8 cellular contexts compared by ENCODE assay signal in the genomic region with DNA sequence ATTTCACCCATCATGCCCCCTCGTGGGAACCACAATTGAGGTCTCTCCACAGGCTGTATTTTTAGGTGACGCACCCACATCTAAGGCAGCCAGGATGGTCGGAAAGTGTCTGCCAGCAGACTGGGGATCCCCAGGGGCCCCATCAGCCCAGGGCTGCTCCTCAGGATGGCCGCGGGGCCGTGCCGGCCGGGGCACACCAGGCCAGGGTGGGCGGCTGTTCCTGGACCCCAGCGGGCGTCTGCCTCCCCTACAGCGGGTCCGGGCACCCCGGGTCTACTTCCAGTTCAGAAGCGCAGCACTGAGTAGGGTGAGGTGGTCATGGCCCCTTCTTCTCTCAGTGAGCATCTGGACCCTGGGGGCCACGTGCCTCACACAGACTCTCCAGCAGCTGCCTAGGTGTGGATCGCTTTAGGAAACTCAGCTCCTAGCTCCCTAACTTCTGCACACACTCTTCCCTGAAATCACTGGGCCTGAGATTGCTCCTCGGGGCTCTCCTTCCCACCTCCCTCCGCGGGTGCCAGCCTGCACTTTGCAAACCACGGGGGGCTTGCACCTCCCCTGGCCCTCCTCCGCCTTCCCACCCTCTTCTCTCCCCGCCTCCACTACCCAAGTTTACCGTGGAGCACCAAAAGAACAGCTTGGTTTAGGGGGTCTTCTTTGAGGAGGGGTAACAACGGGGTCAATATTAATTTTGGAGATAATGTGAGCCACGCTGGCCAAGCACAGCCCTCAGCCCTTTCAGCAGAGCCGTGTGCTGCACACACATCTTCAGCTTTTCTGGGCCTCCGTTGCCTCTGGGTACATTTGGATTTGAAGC. TPM values are rescaled to one million over a fixed set of nuclear protein-coding genes. Genes with fewer than 3 reads are reported as not detected.
DNase-seq lines count a peak whose midpoint lies in the region; ATAC-seq and TF ChIP-seq lines count a peak whose summit lies in the region.

No MANE protein-coding gene starts in this region.

- H3K79me1 ChIP-seq in mesenchymal stem cell (replicated peaks; ENCODE audit: low read length, poor library complexity, severe bottlenecking) = no peaks in the 10 kb centered on the region

- H2AFZ ChIP-seq in SK-N-SH (ENCODE audit: low read depth) (no peak overlapping the region), mesenchymal stem cell (ENCODE audit: low read depth, low read length) (no peak overlapping the region), hepatocyte (no peak overlapping the region)

- CTCF ChIA-PET in SK-N-SH (lab: Yijun Ruan, JAX) = interaction anchor here (0.7 to 7.3 kb wide), 57 partner anchors 8 to 1531 kb away, joined by 3 to 95 read pairs (median 5); partner anchors contain the start of gene MYLK4

- intact Hi-C loops in cardiac septum (cut with DNase I) = loop anchor here (5.0 kb wide), 3 partner anchors 852 to 1157 kb away; partner anchors contain the start of gene MYLK4
- intact Hi-C loops in Right ventricle myocardium inferior (cut with DNase I) = loop anchor here (1.0 to 10.0 kb wide), 5 partner anchors 601 to 1149 kb away; no protein-coding TSS in a partner anchor

- H2BK12ac ChIP-seq in mesenchymal stem cell (ENCODE audit: low read length in 2 of 2) = no peak overlapping the region

- H3K9me3 ChIP-seq in SK-N-SH (no peaks in the 10 kb centered on the region), mesenchymal stem cell (ENCODE audit: control insufficient read depth, low read length) (no peaks in the 10 kb centered on the region), thoracic aorta (no peaks in the 10 kb centered on the region), hepatocyte (ENCODE audit: low read depth) (no peaks in the 10 kb centered on the region)

- H3K4me3 ChIP-seq in SK-N-SH (ENCODE audit: low read depth in 2 of 2, low read length in 1 of 2) (peak overlapping the region; percentile 34 to 60), mesenchymal stem cell (ENCODE audit: insufficient read depth in 1 of 2, low read depth in 1 of 2, low read length in 2 of 2) (peak overlapping the region in 1 of 2 experiments; percentile 77), thoracic aorta (peak overlapping the region; percentile 65), hepatocyte (no peak overlapping the region)

- H3K27ac ChIP-seq in SK-N-SH (ENCODE audit: low read depth in 2 of 2, low read length in 1 of 2) = no peak overlapping the region
- no peak overlapping the region for H3K27ac ChIP-seq in mesenchymal stem cell (ENCODE audit: low read length, poor library complexity, severe bottlenecking)
- no peak overlapping the region for H3K27ac ChIP-seq in thoracic aorta
- no peak overlapping the region for H3K27ac ChIP-seq in hepatocyte

- DNase-seq in cardiac septum (ENCODE audit: low spot score) = peak; percentile 70
- DNase-seq in Right ventricle myocardium inferior (ENCODE audit: missing footprints) = no peak
- DNase-seq in SK-N-SH = peak; percentile 50
- DNase-seq in mesenchymal stem cell = no peak
- no peak for DNase-seq in thoracic aorta (ENCODE audit: low spot score)
- no peak for DNase-seq in T-helper 9 cell
- no peak for DNase-seq in stimulated activated naive CD4-positive, alpha-beta T cell treated with Interleukin-2 at 50 U/mL for 16 hours (lab: John Stamatoyannopoulos, UW)
- DNase-seq in hepatocyte (ENCODE audit: low spot score) = no peak

- H4K8ac ChIP-seq in mesenchymal stem cell (ENCODE audit: low read length) = no peak overlapping the region

- no peak overlapping the region for H2AK5ac ChIP-seq in mesenchymal stem cell (ENCODE audit: low read length, severe bottlenecking)

- no peaks in the 10 kb centered on the region for H4K20me1 ChIP-seq in SK-N-SH (ENCODE audit: insufficient read depth)
- no peaks in the 10 kb centered on the region for H4K20me1 ChIP-seq in hepatocyte (ENCODE audit: insufficient read depth, poor library complexity, severe bottlenecking)

- ATAC-seq in Right ventricle myocardium inferior (no peak), thoracic aorta (ENCODE audit: insufficient number of reproducible peaks, low FRiP score, low read depth) (no peak)

- H2BK5ac ChIP-seq in mesenchymal stem cell (ENCODE audit: low read depth, low read length, poor library complexity, severe bottlenecking) = no peak overlapping the region

- TF ChIP-seq CTCF in SK-N-SH (IDR thresholded peaks at IDR 0.05) = no peak
- no peak for TF ChIP-seq CTCF in thoracic aorta (IDR thresholded peaks at IDR 0.05)
- no peak for TF ChIP-seq CTCF in hepatocyte (IDR thresholded peaks at IDR 0.05; ENCODE audit: poor library complexity)

- 40% methylated on average over 14 of the region's 28 CpGs for WGBS in SK-N-SH (ENCODE audit: low lambda C conversion rate)
- WGBS in mesenchymal stem cell = 72% methylated on average over 25 of the region's 28 CpGs
- 77% methylated on average over 28 of the region's 28 CpGs for WGBS in hepatocyte (ENCODE audit: low lambda C conversion rate, missing lambda C conversion rate)

- no peak for TF ChIP-seq RAD21 in SK-N-SH (IDR thresholded peaks at IDR 0.05; ENCODE audit: low read length)

- TF ChIP-seq EP300 in SK-N-SH (IDR thresholded peaks at IDR 0.05; ENCODE audit: borderline replicate concordance in 1 of 2, low read depth in 1 of 2, low read length in 1 of 2) = no peak

- H3F3A ChIP-seq in SK-N-SH (replicated peaks; ENCODE audit: insufficient read depth) = no peaks in the 10 kb centered on the region

- H3K18ac ChIP-seq in mesenchymal stem cell (ENCODE audit: low read depth in 1 of 2, low read length in 2 of 2) = no peak overlapping the region

- H3K4me1 ChIP-seq in SK-N-SH (ENCODE audit: control insufficient read depth in 1 of 2, insufficient read depth in 2 of 2, low read depth in 1 of 2, low read length in 1 of 2) (peaks cover 0 to 13% of the 10 kb centered on the region in 2 experiments; a peak in 1 of 4 replicates), mesenchymal stem cell (ENCODE audit: control insufficient read depth, insufficient read depth, low read depth, low read length) (peaks cover 2% of the 10 kb centered on the region), thoracic aorta (ENCODE audit: control insufficient read depth in 1 of 2, low read depth in 2 of 2) (peaks cover 0 to 20% of the 10 kb centered on the region in 2 donors), hepatocyte (ENCODE audit: insufficient read depth) (no peaks in the 10 kb centered on the region)

- peak overlapping the region; percentile 78 for H3K4me2 ChIP-seq in SK-N-SH
- H3K4me2 ChIP-seq in mesenchymal stem cell (ENCODE audit: low read length, poor library complexity, severe bottlenecking) = no peak overlapping the region
- no peak overlapping the region for H3K4me2 ChIP-seq in hepatocyte

- no peak overlapping the region for H3K4ac ChIP-seq in mesenchymal stem cell (ENCODE audit: low read depth in 1 of 2, low read length in 2 of 2)

- H3K27me3 ChIP-seq in SK-N-SH (ENCODE audit: insufficient read depth) = peaks cover 51% of the 10 kb centered on the region
- H3K27me3 ChIP-seq in mesenchymal stem cell (ENCODE audit: control insufficient read depth in 1 of 2, insufficient read depth in 1 of 2, low read length in 2 of 2) = peaks cover 34 to 77% of the 10 kb centered on the region in 2 experiments
- H3K27me3 ChIP-seq in thoracic aorta (replicated peaks; ENCODE audit: insufficient read depth) = no peaks in the 10 kb centered on the region
- peaks cover 23% of the 10 kb centered on the region for H3K27me3 ChIP-seq in hepatocyte

- no peak overlapping the region for H4K91ac ChIP-seq in mesenchymal stem cell (ENCODE audit: low read length)

- H2BK15ac ChIP-seq in mesenchymal stem cell (ENCODE audit: low read depth, poor library complexity, severe bottlenecking) = no peak overlapping the region

- no peaks in the 10 kb centered on the region for H3K79me2 ChIP-seq in SK-N-SH (ENCODE audit: insufficient read depth)
- H3K79me2 ChIP-seq in hepatocyte = no peaks in the 10 kb centered on the region

- H2BK120ac ChIP-seq in mesenchymal stem cell (ENCODE audit: low read depth, low read length) = no peak overlapping the region

- POLR2A ChIA-PET in SK-N-SH (lab: Yijun Ruan, JAX) = no interaction called here

- no peak overlapping the region for H3K14ac ChIP-seq in mesenchymal stem cell (ENCODE audit: low read length in 2 of 2)

- no peak overlapping the region for H3K23ac ChIP-seq in mesenchymal stem cell (ENCODE audit: low read length in 2 of 2)

- H3K36me3 ChIP-seq in SK-N-SH (replicated peaks in 1 of 2; ENCODE audit: control insufficient read depth in 1 of 2, insufficient read depth in 2 of 2, low read length in 1 of 2) = no peaks in the 10 kb centered on the region
- no peaks in the 10 kb centered on the region for H3K36me3 ChIP-seq in mesenchymal stem cell (ENCODE audit: control insufficient read depth in 1 of 2, insufficient read depth in 2 of 2, low read depth in 1 of 2, low read length in 2 of 2)
- H3K36me3 ChIP-seq in thoracic aorta = no peaks in the 10 kb centered on the region
- no peaks in the 10 kb centered on the region for H3K36me3 ChIP-seq in hepatocyte (replicated peaks; ENCODE audit: insufficient read depth, low read depth)

- H3K9me2 ChIP-seq in SK-N-SH = no peaks in the 10 kb centered on the region
- H3K9me2 ChIP-seq in hepatocyte (replicated peaks; ENCODE audit: insufficient read depth) = no peaks in the 10 kb centered on the region

- H3K9ac ChIP-seq in SK-N-SH = no peak overlapping the region
- H3K9ac ChIP-seq in mesenchymal stem cell (ENCODE audit: low read length) = peak overlapping the region; percentile 70

TF ChIP-seq in SK-N-SH, 30 proteins besides CTCF, POLR2A, EP300 and RAD21 (continues in another document):
- no peak for TF ChIP-seq FOXJ3 (CRISPR knock-in tag; IDR thresholded peaks at IDR 0.05)
- no peak for TF ChIP-seq RXRA (IDR thresholded peaks at IDR 0.05; ENCODE audit: borderline replicate concordance, low read depth)
- no peak for TF ChIP-seq USF1 (IDR thresholded peaks at IDR 0.05; ENCODE audit: borderline replicate concordance, low read depth)
- no peak for TF ChIP-seq RCOR1 (IDR thresholded peaks at IDR 0.05; ENCODE audit: low read length)
- TF ChIP-seq EZH2phosphoT487 (IDR thresholded peaks at IDR 0.05; ENCODE audit: borderline replicate concordance, low read depth) = no peak
- no peak for TF ChIP-seq JUND (IDR thresholded peaks at IDR 0.05)
- no peak for TF ChIP-seq MEF2A (IDR thresholded peaks at IDR 0.05; ENCODE audit: borderline replicate concordance, low read depth)
- TF ChIP-seq NFIC (IDR thresholded peaks at IDR 0.05; ENCODE audit: borderline replicate concordance) = no peak

RNA-seq across cellular contexts. Expression of gene FOXC1, which starts 14.2 kb away (rescaled TPM):
- total RNA-seq in cardiac septum = 6.4 TPM
- 2.7 TPM for total RNA-seq in Right ventricle myocardium inferior
- polyA plus RNA-seq in SK-N-SH (2012; rRNA removed) = 3.6 and 4.3 TPM in 2 replicates
- polyA plus RNA-seq in SK-N-SH (2012; cell fraction: cytosol; rRNA removed) = 4.3 TPM in 2 replicates
- 5.0 and 5.6 TPM in 2 replicates for polyA plus RNA-seq in SK-N-SH (2012; cell fraction: nucleus; rRNA removed)
- 0.07 TPM for polyA plus RNA-seq in mesenchymal stem cell (2013, experiment 1 of 2)
- 0.08 TPM for polyA plus RNA-seq in mesenchymal stem cell (2013, experiment 2 of 2)
- total RNA-seq in thoracic aorta = 100 to 1,000 TPM; 103 to 109 TPM
- total RNA-seq in hepatocyte = 1.1 and 1.2 TPM in 2 replicates
- 0.60 and 1.1 TPM in 2 replicates for polyA plus RNA-seq in hepatocyte

Comparison
In these comparisons a context has a peak if more than half of its experiments do, and no peak if none do; other contexts are left out.
1. DNase-seq: peak in cardiac septum (single experiment) and SK-N-SH (single experiment); none in Right ventricle myocardium inferior (single experiment), mesenchymal stem cell (single experiment), thoracic aorta (single experiment), T-helper 9 cell (single experiment), stimulated activated naive CD4-positive, alpha-beta T cell treated with Interleukin-2 at 50 U/mL for 16 hours (single experiment) and hepatocyte (single experiment).
2. RNA of gene FOXC1, which starts 14.2 kb away (total RNA-seq): 103 to 109 TPM in thoracic aorta; 6.4 TPM in cardiac septum (single experiment), 2.7 TPM in Right ventricle myocardium inferior (single experiment) and 1.1 to 1.2 TPM in hepatocyte; every median in the first group is over 10 times any median in the second.